ENCODE assay signal across 8 cellular contexts in genomic region chr3:128727059-128727458, GRCh38. TPM values are rescaled to one million over a fixed set of nuclear protein-coding genes. Genes with fewer than 3 reads are reported as not detected.
DNase-seq lines count a peak whose midpoint lies in the region; ATAC-seq lines count a peak whose summit lies in the region.

No MANE protein-coding gene starts in this region.

- 13% methylated on average over 4 of the region's 4 CpGs for WGBS in HUES64

- 0 out of 2 replicates have a peak, but pooled peaks cover 6% of the 10 kb centered on the region for H3K36me3 ChIP-seq in ACC112 (ENCODE audit: insufficient read depth, low read length)
- H3K36me3 ChIP-seq in HUES64 (ENCODE audit: insufficient read depth, low read length) = no peaks in the 10 kb centered on the region
- no peaks in the 10 kb centered on the region for H3K36me3 ChIP-seq in muscle layer of colon (ENCODE audit: insufficient read depth, low read length)

- H3K9ac ChIP-seq in HUES64 (ENCODE audit: low read depth, low read length) (peak overlapping the region; percentile 89), muscle layer of colon (ENCODE audit: low read length) (peak overlapping the region; percentile 87)

- H3K36me3 Mint-ChIP-seq in central memory CD8-positive, alpha-beta T cell (ENCODE audit: insufficient read depth) = peaks cover 14% of the 10 kb centered on the region

- H3K4me3 ChIP-seq in ACC112 (ENCODE audit: low read depth, low read length) (peak overlapping the region; percentile 84), HUES64 (ENCODE audit: low read length) (peak overlapping the region; percentile 88), muscle layer of colon (ENCODE audit: low read depth in 1 of 2, low read length in 2 of 2) (peak overlapping the region; percentile 70 to 96)

- peak overlapping the region; percentile 92 for H3K27ac Mint-ChIP-seq in central memory CD8-positive, alpha-beta T cell (ENCODE audit: low read depth)

- H3K9me3 ChIP-seq in HUES64 (ENCODE audit: insufficient read depth, low read depth, low read length) (no peaks in the 10 kb centered on the region), muscle layer of colon (ENCODE audit: low read length) (no peaks in the 10 kb centered on the region)

- no peaks in the 10 kb centered on the region for H3K9me3 Mint-ChIP-seq in central memory CD8-positive, alpha-beta T cell

- H3K4me1 Mint-ChIP-seq in central memory CD8-positive, alpha-beta T cell = peaks cover 61% of the 10 kb centered on the region

- no peak for DNase-seq in central memory CD8-positive, alpha-beta T cell (ENCODE audit: low spot score in 2 of 2)
- DNase-seq in NCI-H1105 treated with DMSO at 0.1 percent for 48 hours (lab: John Stamatoyannopoulos, UW) = no peak
- no peak for DNase-seq in Ammon's horn (ENCODE audit: low spot score)
- no peak for DNase-seq in activated CD4-positive, alpha-beta T cell treated with anti-CD3 and anti-CD28 coated beads, Interleukin-2, amount 50 U/mL, for 48 hours

- peaks cover 65% of the 10 kb centered on the region for H3K79me2 ChIP-seq in ACC112 (ENCODE audit: control insufficient read depth, insufficient read depth, low read length, unreplicated experiment)

- peak overlapping the region; percentile 90 for H3K27ac ChIP-seq in ACC112 (ENCODE audit: low read depth, low read length)
- no peak overlapping the region for H3K27ac ChIP-seq in HUES64 (ENCODE audit: low read depth, low read length)
- peak overlapping the region; percentile 100 for H3K27ac ChIP-seq in muscle layer of colon (ENCODE audit: low read depth, low read length)

- H3K27me3 Mint-ChIP-seq in central memory CD8-positive, alpha-beta T cell = no peaks in the 10 kb centered on the region

- H3K27me3 ChIP-seq in ACC112 (ENCODE audit: insufficient read depth, low read length) = no peaks in the 10 kb centered on the region
- H3K27me3 ChIP-seq in HUES64 (ENCODE audit: insufficient read depth, low read length) = no peaks in the 10 kb centered on the region
- no peaks in the 10 kb centered on the region for H3K27me3 ChIP-seq in muscle layer of colon (ENCODE audit: control insufficient read depth in 1 of 2, insufficient read depth in 2 of 2, low read length in 2 of 2)

- H3K4me3 Mint-ChIP-seq in central memory CD8-positive, alpha-beta T cell = peak overlapping the region; percentile 92

- H3K4me1 ChIP-seq in ACC112 (ENCODE audit: control insufficient read depth, insufficient read depth, low read length, unreplicated experiment) = peaks cover 15% of the 10 kb centered on the region
- H3K4me1 ChIP-seq in HUES64 (ENCODE audit: insufficient read depth, low read length) = peaks cover 21% of the 10 kb centered on the region
- peaks cover 37% of the 10 kb centered on the region for H3K4me1 ChIP-seq in muscle layer of colon (ENCODE audit: insufficient read depth, low read length)

- no peak overlapping the region for H2AFZ ChIP-seq in ACC112 (ENCODE audit: low read length, unreplicated experiment)

- no peak for ATAC-seq in central memory CD8-positive, alpha-beta T cell (replicated peaks; ENCODE audit: extremely low read depth, poor library complexity, severe bottlenecking)
- ATAC-seq in GM18858 (IDR thresholded peaks at IDR 0.05; ENCODE audit: unreplicated experiment) = no peak

RNA-seq across cellular contexts. Expression of gene RAB7A, which starts 1.1 kb away (rescaled TPM):
- 95.4 TPM for polyA plus RNA-seq in HUES64 (2013, experiment 1 of 2)
- 110 TPM for polyA plus RNA-seq in HUES64 (2013, experiment 2 of 2)
